ENCODE assay signal across 2 cellular contexts in genomic region chr9:136798708-136799078, GRCh38.
TF ChIP-seq lines count a peak whose summit lies in the region.

No MANE protein-coding gene starts in this region.

TF ChIP-seq in A549, 52 proteins besides CTCF, POLR2A, EP300 and RAD21:
- TF ChIP-seq HOXA7 (CRISPR knock-in tag; IDR thresholded peaks at IDR 0.05) (no peak), RNF2 (IDR thresholded peaks at IDR 0.05; ENCODE audit: borderline replicate concordance, low read depth) (no peak), FOXS1 (CRISPR knock-in tag; IDR thresholded peaks at IDR 0.05) (no peak), REST (IDR thresholded peaks at IDR 0.05) (no peak), GATA3 (IDR thresholded peaks at IDR 0.05; ENCODE audit: borderline replicate concordance) (no peak), SREBF2 (IDR thresholded peaks at IDR 0.05) (no peak), NFE2L2 (conservative IDR thresholded peaks at IDR 0.05; ENCODE audit: low read length) (no peak), KDM1A (IDR thresholded peaks at IDR 0.05; ENCODE audit: low read depth) (no peak), RCOR1 (IDR thresholded peaks at IDR 0.05; ENCODE audit: low read depth, low read length) (no peak)

TF ChIP-seq in H1, 55 proteins besides CTCF, POLR2A, EP300 and RAD21:
- no peak for TF ChIP-seq RBBP5 (IDR thresholded peaks at IDR 0.05; ENCODE audit: borderline replicate concordance, low read depth, low read length)
- no peak for TF ChIP-seq SP2 (IDR thresholded peaks at IDR 0.05; ENCODE audit: low read length)
- TF ChIP-seq NRF1 (IDR thresholded peaks at IDR 0.05; ENCODE audit: low read depth, low read length): no peak
- TF ChIP-seq CHD2 (IDR thresholded peaks at IDR 0.05; ENCODE audit: low read length): no peak
- TF ChIP-seq RXRA (IDR thresholded peaks at IDR 0.05; ENCODE audit: insufficient read depth, low read depth, low read length): no peak
- TF ChIP-seq TAF7 (optimal IDR thresholded peaks at IDR 0.05; ENCODE audit: borderline replicate concordance, low read depth, low read length): no peak
- TF ChIP-seq EGR1 (IDR thresholded peaks at IDR 0.05; ENCODE audit: borderline replicate concordance, low read depth, low read length): no peak
- TF ChIP-seq POLR2AphosphoS5 (IDR thresholded peaks at IDR 0.05; ENCODE audit: low read depth, low read length): no peak
- TF ChIP-seq CBX5 (IDR thresholded peaks at IDR 0.05; ENCODE audit: low read depth, low read length): no peak
- no peak for TF ChIP-seq TAF1 (IDR thresholded peaks at IDR 0.05; ENCODE audit: low read depth, low read length)
- TF ChIP-seq SIRT6 (IDR thresholded peaks at IDR 0.05; ENCODE audit: low read length): no peak
- TF ChIP-seq RFX5 (IDR thresholded peaks at IDR 0.05; ENCODE audit: borderline replicate concordance, low read depth, low read length): no peak
- no peak for TF ChIP-seq BRCA1 (IDR thresholded peaks at IDR 0.05; ENCODE audit: low read depth, low read length)
- TF ChIP-seq USF2 (IDR thresholded peaks at IDR 0.05; ENCODE audit: low read length): no peak
